8 cellular contexts compared by ENCODE assay signal in the genomic region with DNA sequence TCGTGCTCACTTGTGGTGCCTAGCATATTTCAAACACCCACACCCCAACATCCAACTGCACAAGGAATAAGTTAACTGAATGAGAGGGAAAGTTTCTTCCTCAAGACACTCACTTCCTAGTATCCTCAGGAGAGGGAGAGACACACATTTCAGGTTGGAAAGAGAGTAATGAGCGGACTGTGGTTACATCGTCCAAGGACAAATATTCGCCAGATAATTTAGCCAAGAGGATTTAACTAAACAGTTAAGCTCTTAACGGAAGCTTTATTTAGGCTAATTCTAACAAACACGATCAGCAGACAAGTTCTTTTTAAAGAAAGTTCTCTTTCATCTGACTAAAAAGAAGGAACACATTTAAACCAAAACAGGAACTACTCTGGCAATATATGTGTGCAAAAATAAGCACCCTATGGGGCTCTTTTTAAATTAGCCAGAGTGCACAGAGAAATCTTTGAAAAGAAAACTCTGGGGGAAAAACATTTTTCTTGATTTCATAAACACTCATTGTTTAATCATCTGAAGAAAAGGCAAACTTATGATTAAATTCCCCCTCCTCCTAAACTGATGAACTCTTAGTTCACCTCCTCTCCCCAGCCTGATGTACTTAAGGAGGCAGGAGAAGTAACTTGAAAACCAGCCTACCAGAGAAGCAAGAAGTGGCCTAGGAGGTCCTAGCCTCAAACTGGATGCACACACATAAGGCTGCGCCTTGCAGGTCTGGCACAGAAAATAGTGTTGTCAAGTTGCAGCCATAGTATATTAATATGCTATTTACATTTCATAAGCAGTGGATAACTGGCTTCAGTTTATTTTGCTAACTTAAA. TPM values are rescaled to one million over a fixed set of nuclear protein-coding genes. Genes with fewer than 3 reads are reported as not detected.
DNase-seq lines count a peak whose midpoint lies in the region; ATAC-seq and TF ChIP-seq lines count a peak whose summit lies in the region.

No MANE protein-coding gene starts in this region.

- no peaks in the 10 kb centered on the region for H3F3A ChIP-seq in OCI-LY1 (ENCODE audit: insufficient read depth, low read length)

- H3K4me2 ChIP-seq in OCI-LY1 (ENCODE audit: low read length) = peak overlapping the region; percentile 77

- CTCF ChIA-PET in RWPE1 (lab: Yijun Ruan, JAX) = no interaction called here

- POLR2A ChIA-PET in RWPE1 (lab: Yijun Ruan, JAX; ENCODE audit: low non-redundant PET) = no interaction called here

- H3K4me1 ChIP-seq in OCI-LY1 (ENCODE audit: insufficient read depth, low read length, severe bottlenecking) (peaks cover 62% of the 10 kb centered on the region), mucosa of rectum (ENCODE audit: control insufficient read depth in 2 of 2, insufficient read depth in 2 of 2, low read length in 2 of 2) (no peaks in the 10 kb centered on the region), BE2C (no peaks in the 10 kb centered on the region)

- no peak for DNase-seq in BE2C
- no peak for DNase-seq in putamen (ENCODE audit: low spot score)
- DNase-seq in RWPE1 (ENCODE audit: low spot score) = no peak

- TF ChIP-seq CTCF in OCI-LY1 (IDR thresholded peaks at IDR 0.05; ENCODE audit: low read length) = no peak
- TF ChIP-seq CTCF in BE2C (IDR thresholded peaks at IDR 0.05; ENCODE audit: low read depth, low read length) = no peak
- TF ChIP-seq CTCF in RWPE1 (conservative IDR thresholded peaks at IDR 0.05; ENCODE audit: low read depth) = no peak

- ATAC-seq in GM18502 (IDR thresholded peaks at IDR 0.05; ENCODE audit: poor library complexity, unreplicated experiment) (peak; percentile 61), GM21528 (IDR thresholded peaks at IDR 0.05; ENCODE audit: low FRiP score, unreplicated experiment) (peak; percentile 63), HG02938 (IDR thresholded peaks at IDR 0.05; ENCODE audit: unreplicated experiment) (no peak)

- peak overlapping the region; percentile 42 for H3K4me3 ChIP-seq in OCI-LY1 (ENCODE audit: low read depth, low read length, poor library complexity, severe bottlenecking)
- H3K4me3 ChIP-seq in mucosa of rectum (ENCODE audit: low read length in 2 of 2) = no peak overlapping the region
- no peak overlapping the region for H3K4me3 ChIP-seq in BE2C (ENCODE audit: low read depth, low read length)

- H3K27me3 ChIP-seq in OCI-LY1 (ENCODE audit: insufficient read depth, low read length) (no peaks in the 10 kb centered on the region), mucosa of rectum (ENCODE audit: control insufficient read depth in 2 of 2, insufficient read depth in 2 of 2, low read length in 2 of 2) (no peaks in the 10 kb centered on the region), BE2C (no peaks in the 10 kb centered on the region)

- peak overlapping the region; percentile 90 for H3K27ac ChIP-seq in OCI-LY1 (ENCODE audit: low read depth, low read length, poor library complexity, severe bottlenecking)
- H3K27ac ChIP-seq in mucosa of rectum (ENCODE audit: low read depth in 2 of 2, low read length in 2 of 2) = peak overlapping the region; percentile 25 to 57
- H3K27ac ChIP-seq in RWPE1 = no peak overlapping the region

- no peaks in the 10 kb centered on the region for H3K9me3 ChIP-seq in OCI-LY1 (ENCODE audit: low read length)
- no peaks in the 10 kb centered on the region for H3K9me3 ChIP-seq in mucosa of rectum (ENCODE audit: control insufficient read depth in 2 of 2, low read length in 2 of 2)
- no peaks in the 10 kb centered on the region for H3K9me3 ChIP-seq in BE2C

- H3K79me2 ChIP-seq in OCI-LY1 (ENCODE audit: insufficient read depth, low read length) = no peaks in the 10 kb centered on the region

- H3K9me2 ChIP-seq in OCI-LY1 (ENCODE audit: low read depth, low read length) = no peaks in the 10 kb centered on the region

- peak overlapping the region; percentile 24; the same call in 1 of the 2 replicates for H2AFZ ChIP-seq in OCI-LY1 (ENCODE audit: low read length)

- H3K36me3 ChIP-seq in OCI-LY1 (ENCODE audit: insufficient read depth, low read length) (no peaks in the 10 kb centered on the region), mucosa of rectum (ENCODE audit: control insufficient read depth in 2 of 2, insufficient read depth in 2 of 2, low read length in 2 of 2) (no peaks in the 10 kb centered on the region), BE2C (no peaks in the 10 kb centered on the region)

- H4K20me1 ChIP-seq in OCI-LY1 (ENCODE audit: insufficient read depth, low read length) = no peaks in the 10 kb centered on the region

- peak overlapping the region; percentile 57 for H3K9ac ChIP-seq in OCI-LY1 (ENCODE audit: low read length)
- peak overlapping the region in 1 of 2 donors; percentile 6 for H3K9ac ChIP-seq in mucosa of rectum (ENCODE audit: low read depth in 1 of 2, low read length in 2 of 2)

RNA-seq across cellular contexts. Expression of a gene that starts 13.3 kb away (rescaled TPM):
- 51.7 TPM for polyA plus RNA-seq in BE2C (2012; ENCODE audit: insufficient read depth, insufficient read length, low read depth)
